In the genomic region with DNA sequence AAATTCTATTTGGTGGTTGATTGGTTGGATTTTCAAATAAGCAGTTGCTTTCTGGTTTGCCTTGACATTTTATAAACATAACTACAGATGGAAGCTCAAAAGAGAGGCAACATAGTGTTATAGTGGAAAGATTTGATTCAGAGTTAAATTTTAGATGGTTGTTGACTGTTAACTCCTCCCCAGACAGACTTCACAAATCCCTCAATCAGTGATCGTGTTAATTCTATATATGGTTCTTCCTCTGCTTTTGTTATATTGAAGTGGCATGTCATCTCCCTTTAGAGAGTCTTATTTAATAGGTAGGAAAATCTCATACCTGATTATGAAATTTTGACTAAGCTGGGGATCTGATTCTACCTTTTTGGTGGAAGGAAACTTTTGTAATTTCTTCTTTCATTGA, we compare ENCODE assay signal across 18 cellular contexts. TPM values are rescaled to one million over a fixed set of nuclear protein-coding genes. Genes with fewer than 3 reads are reported as not detected.
DNase-seq lines count a peak whose midpoint lies in the region; ATAC-seq and TF ChIP-seq lines count a peak whose summit lies in the region.
"Had no signal": no experiment of that assay in that cellular context is flagged by ENCODE, and none has a peak within 500 bp of the region (broad histone marks: within the 10 kb centered on the region; RNA-seq: fewer than 3 reads in every experiment).

No MANE protein-coding gene starts in this region.

- peaks cover 6 to 42% of the 10 kb centered on the region in 2 donors for H3K36me3 Mint-ChIP-seq in activated T-cell treated with anti-CD3 and anti-CD28 coated beads, Interleukin-2, amount 50 U/mL, for 72 hours (ENCODE audit: insufficient read depth in 2 of 2)
- peaks cover 44% of the 10 kb centered on the region for H3K36me3 Mint-ChIP-seq in activated T-cell treated with anti-CD3 and anti-CD28 coated beads, Interleukin-2, amount 50 U/mL, for 4 hours (ENCODE audit: insufficient read depth)
- H3K36me3 Mint-ChIP-seq in CD4-positive, alpha-beta T cell (ENCODE audit: low read depth) = peaks cover 80% of the 10 kb centered on the region
- H3K36me3 Mint-ChIP-seq in activated T-helper 2 cell treated with anti-CD3 and anti-CD28 coated beads, Interferon-gamma antibody, Interleukin-2, Interleukin-4, amounts not matched to agents 10 μg/mL and 5 μg/mL and 100 μg/mL, durations not matched to agents 14 hours and 24 hours and 36 hours (ENCODE audit: low read depth) = peaks cover 79% of the 10 kb centered on the region
- H3K36me3 Mint-ChIP-seq in mesothelial cell of epicardium = peaks cover 28% of the 10 kb centered on the region

- TF ChIP-seq POLR2A in erythroblast (IDR thresholded peaks at IDR 0.05; ENCODE audit: low read length) = no peak

- DNase-seq in activated T-cell treated with anti-CD3 and anti-CD28 coated beads, Interleukin-2, amount 50 U/mL, for 72 hours = no peak
- DNase-seq in activated T-cell treated with anti-CD3 and anti-CD28 coated beads, Interleukin-2, amount 50 U/mL, for 4 hours = no peak
- no peak for DNase-seq in CD4-positive, alpha-beta T cell
- DNase-seq in activated T-helper 2 cell treated with anti-CD3 and anti-CD28 coated beads, Interferon-gamma antibody, Interleukin-2, Interleukin-4, amounts not matched to agents 10 μg/mL and 5 μg/mL and 100 μg/mL, durations not matched to agents 14 hours and 24 hours and 36 hours (ENCODE audit: low spot score) = no peak
- DNase-seq in mesothelial cell of epicardium (ENCODE audit: low spot score in 2 of 2, unreplicated experiment in 2 of 2) = no peak
- DNase-seq in erythroblast (lab: John Stamatoyannopoulos, UW) = no peak
- no peak for DNase-seq in NCI-H2171 treated with DMSO at 0.1 percent for 48 hours (lab: John Stamatoyannopoulos, UW)
- no peak for DNase-seq in effector memory CD4-positive, alpha-beta T cell
- DNase-seq: COR-L47, DMS 273 treated with DMSO at 0.1 percent for 48 hours, H9, KBM-7, NCI-H1105, NCI-H1694, NCI-H2081 treated with DMSO at 0.1 percent for 48 hours had no signal

- H3K4me1 ChIP-seq in effector memory CD4-positive, alpha-beta T cell (ENCODE audit: control insufficient read depth, insufficient read depth, low read length, poor library complexity, severe bottlenecking) = no peaks in the 10 kb centered on the region

- H3K4me3 Mint-ChIP-seq in activated T-cell treated with anti-CD3 and anti-CD28 coated beads, Interleukin-2, amount 50 U/mL, for 72 hours = peak overlapping the region in 1 of 2 donors; percentile 29
- no peak overlapping the region for H3K4me3 Mint-ChIP-seq in activated T-cell treated with anti-CD3 and anti-CD28 coated beads, Interleukin-2, amount 50 U/mL, for 4 hours
- peak overlapping the region; percentile 6 for H3K4me3 Mint-ChIP-seq in CD4-positive, alpha-beta T cell
- H3K4me3 Mint-ChIP-seq in activated T-helper 2 cell treated with anti-CD3 and anti-CD28 coated beads, Interferon-gamma antibody, Interleukin-2, Interleukin-4, amounts not matched to agents 10 μg/mL and 5 μg/mL and 100 μg/mL, durations not matched to agents 14 hours and 24 hours and 36 hours (ENCODE audit: low read depth) = no peak overlapping the region
- no peak overlapping the region for H3K4me3 Mint-ChIP-seq in mesothelial cell of epicardium
- H3K4me3 Mint-ChIP-seq: H9 had no signal

- H3K27me3 ChIP-seq in CD4-positive, alpha-beta T cell (ENCODE audit: control insufficient read depth, insufficient read depth, low read length) = no peaks in the 10 kb centered on the region
- H3K27me3 ChIP-seq in effector memory CD4-positive, alpha-beta T cell (replicated peaks; ENCODE audit: control insufficient read depth, insufficient read depth, low read length, poor library complexity, severe bottlenecking) = no peaks in the 10 kb centered on the region

- no peak overlapping the region for H3K4me3 ChIP-seq in effector memory CD4-positive, alpha-beta T cell (ENCODE audit: insufficient read depth, low read depth, low read length, poor library complexity, severe bottlenecking)

- H3K27ac Mint-ChIP-seq in activated T-cell treated with anti-CD3 and anti-CD28 coated beads, Interleukin-2, amount 50 U/mL, for 72 hours = peak overlapping the region; percentile 63
- peak overlapping the region; percentile 87 for H3K27ac Mint-ChIP-seq in CD4-positive, alpha-beta T cell
- peak overlapping the region; percentile 54 for H3K27ac Mint-ChIP-seq in activated T-helper 2 cell treated with anti-CD3 and anti-CD28 coated beads, Interferon-gamma antibody, Interleukin-2, Interleukin-4, amounts not matched to agents 10 μg/mL and 5 μg/mL and 100 μg/mL, durations not matched to agents 14 hours and 24 hours and 36 hours
- peak overlapping the region; percentile 64 for H3K27ac Mint-ChIP-seq in mesothelial cell of epicardium
- H3K27ac Mint-ChIP-seq: H9 had no signal

- no peak for ATAC-seq in activated T-cell treated with anti-CD3 and anti-CD28 coated beads, Interleukin-2, amount 50 U/mL, for 72 hours (replicated peaks in 1 of 2)
- ATAC-seq in activated T-cell treated with anti-CD3 and anti-CD28 coated beads, Interleukin-2, amount 50 U/mL, for 4 hours = no peak
- peak; percentile 76 for ATAC-seq in CD4-positive, alpha-beta T cell (ENCODE audit: poor library complexity)
- ATAC-seq: HepG2, Panc1 had no signal

- H3K9me3 ChIP-seq in CD4-positive, alpha-beta T cell (ENCODE audit: control insufficient read depth, low read length) = no peaks in the 10 kb centered on the region
- H3K9me3 ChIP-seq in effector memory CD4-positive, alpha-beta T cell (ENCODE audit: control insufficient read depth, low read length) = no peaks in the 10 kb centered on the region

- H3K27ac ChIP-seq in CD4-positive, alpha-beta T cell (ENCODE audit: low read depth, low read length) = peak overlapping the region; percentile 43
- no peak overlapping the region for H3K27ac ChIP-seq in effector memory CD4-positive, alpha-beta T cell (ENCODE audit: insufficient read depth, low read length, poor library complexity, severe bottlenecking)

- H3K27me3 Mint-ChIP-seq in activated T-cell treated with anti-CD3 and anti-CD28 coated beads, Interleukin-2, amount 50 U/mL, for 72 hours (ENCODE audit: low read depth) = no peaks in the 10 kb centered on the region
- H3K27me3 Mint-ChIP-seq in activated T-cell treated with anti-CD3 and anti-CD28 coated beads, Interleukin-2, amount 50 U/mL, for 4 hours (ENCODE audit: low read depth) = no peaks in the 10 kb centered on the region
- H3K27me3 Mint-ChIP-seq in CD4-positive, alpha-beta T cell = no peaks in the 10 kb centered on the region
- no peaks in the 10 kb centered on the region for H3K27me3 Mint-ChIP-seq in activated T-helper 2 cell treated with anti-CD3 and anti-CD28 coated beads, Interferon-gamma antibody, Interleukin-2, Interleukin-4, amounts not matched to agents 10 μg/mL and 5 μg/mL and 100 μg/mL, durations not matched to agents 14 hours and 24 hours and 36 hours (ENCODE audit: low read depth)
- no peaks in the 10 kb centered on the region for H3K27me3 Mint-ChIP-seq in mesothelial cell of epicardium (ENCODE audit: low read depth)

- POLR2A ChIA-PET in CD4-positive, alpha-beta T cell (lab: Charles Lee) = interaction anchor here (1.2 to 2.3 kb wide), 2 partner anchors 19 to 25 kb away, joined by 3 to 6 read pairs; a partner anchor contains a TSS

- no peaks in the 10 kb centered on the region for H3K9me3 Mint-ChIP-seq in activated T-cell treated with anti-CD3 and anti-CD28 coated beads, Interleukin-2, amount 50 U/mL, for 72 hours
- no peaks in the 10 kb centered on the region for H3K9me3 Mint-ChIP-seq in activated T-cell treated with anti-CD3 and anti-CD28 coated beads, Interleukin-2, amount 50 U/mL, for 4 hours
- no peaks in the 10 kb centered on the region for H3K9me3 Mint-ChIP-seq in CD4-positive, alpha-beta T cell
- H3K9me3 Mint-ChIP-seq in activated T-helper 2 cell treated with anti-CD3 and anti-CD28 coated beads, Interferon-gamma antibody, Interleukin-2, Interleukin-4, amounts not matched to agents 10 μg/mL and 5 μg/mL and 100 μg/mL, durations not matched to agents 14 hours and 24 hours and 36 hours = no peaks in the 10 kb centered on the region
- no peaks in the 10 kb centered on the region for H3K9me3 Mint-ChIP-seq in mesothelial cell of epicardium
- H3K9me3 Mint-ChIP-seq: H9 had no signal

- H3K36me3 ChIP-seq in effector memory CD4-positive, alpha-beta T cell (ENCODE audit: control insufficient read depth, insufficient read depth, low read length) = peaks cover 40% of the 10 kb centered on the region

- TF ChIP-seq CTCF in CD4-positive, alpha-beta T cell (IDR thresholded peaks at IDR 0.05) = no peak
- no peak for TF ChIP-seq CTCF in mesothelial cell of epicardium (IDR thresholded peaks at IDR 0.05; ENCODE audit: unreplicated experiment)

- peaks cover 98% of the 10 kb centered on the region for H3K4me1 Mint-ChIP-seq in activated T-cell treated with anti-CD3 and anti-CD28 coated beads, Interleukin-2, amount 50 U/mL, for 72 hours (ENCODE audit: low read depth)
- H3K4me1 Mint-ChIP-seq in activated T-cell treated with anti-CD3 and anti-CD28 coated beads, Interleukin-2, amount 50 U/mL, for 4 hours (ENCODE audit: low read depth) = peaks cover 85% of the 10 kb centered on the region
- peaks cover 81% of the 10 kb centered on the region for H3K4me1 Mint-ChIP-seq in CD4-positive, alpha-beta T cell (ENCODE audit: low read depth)
- peaks cover 69% of the 10 kb centered on the region for H3K4me1 Mint-ChIP-seq in activated T-helper 2 cell treated with anti-CD3 and anti-CD28 coated beads, Interferon-gamma antibody, Interleukin-2, Interleukin-4, amounts not matched to agents 10 μg/mL and 5 μg/mL and 100 μg/mL, durations not matched to agents 14 hours and 24 hours and 36 hours (ENCODE audit: low read depth)
- H3K4me1 Mint-ChIP-seq in mesothelial cell of epicardium = no peaks in the 10 kb centered on the region
- H3K4me1 Mint-ChIP-seq: H9 had no signal

- intact Hi-C loops in CD4-positive, alpha-beta T cell (cut with DNase I, micrococcal nuclease) = no loop called here
- intact Hi-C loops in activated T-helper 2 cell treated with anti-CD3 and anti-CD28 coated beads, Interferon-gamma antibody, Interleukin-2, Interleukin-4, amounts not matched to agents 10 μg/mL and 5 μg/mL and 100 μg/mL, durations not matched to agents 14 hours and 24 hours and 36 hours (cut with micrococcal nuclease) = no loop called here

- CTCF ChIA-PET in CD4-positive, alpha-beta T cell (lab: Charles Lee) = no interaction called here

RNA-seq across cellular contexts. Expression of a gene that starts 19.5 kb away (rescaled TPM):
- total RNA-seq in activated T-cell treated with anti-CD3 and anti-CD28 coated beads, Interleukin-2, amount 50 U/mL, for 72 hours = 100 to 1,000 TPM; 110 to 119 TPM
- total RNA-seq in activated T-cell treated with anti-CD3 and anti-CD28 coated beads, Interleukin-2, amount 50 U/mL, for 4 hours = 10 to 100 TPM; 69.5 to 76.0 (median 74.2) TPM
- total RNA-seq in CD4-positive, alpha-beta T cell = 10 to 100 TPM; 30.5 to 32.0 TPM
- total RNA-seq in activated T-helper 2 cell treated with anti-CD3 and anti-CD28 coated beads, Interferon-gamma antibody, Interleukin-2, Interleukin-4, amounts not matched to agents 10 μg/mL and 5 μg/mL and 100 μg/mL, durations not matched to agents 14 hours and 24 hours and 36 hours = 86.8 and 90.9 TPM in 2 replicates
- total RNA-seq in mesothelial cell of epicardium = 66.0 to 69.5 TPM (median 66.8 TPM) in 3 replicates

RNA-seq across cellular contexts. Expression of a gene that starts 38.5 kb away (rescaled TPM):
- total RNA-seq in activated T-cell treated with anti-CD3 and anti-CD28 coated beads, Interleukin-2, amount 50 U/mL, for 72 hours = 10 to 100 TPM; 18.6 to 19.7 TPM
- total RNA-seq in activated T-cell treated with anti-CD3 and anti-CD28 coated beads, Interleukin-2, amount 50 U/mL, for 4 hours = 10 to 100 TPM; 30.8 to 34.0 (median 31.7) TPM
- total RNA-seq in CD4-positive, alpha-beta T cell = 10 to 100 TPM; 22.2 to 24.1 TPM
- 23.5 and 23.6 TPM in 2 replicates for total RNA-seq in activated T-helper 2 cell treated with anti-CD3 and anti-CD28 coated beads, Interferon-gamma antibody, Interleukin-2, Interleukin-4, amounts not matched to agents 10 μg/mL and 5 μg/mL and 100 μg/mL, durations not matched to agents 14 hours and 24 hours and 36 hours
- 39.6 to 42.6 TPM (median 41.2 TPM) in 3 replicates for total RNA-seq in mesothelial cell of epicardium

RNA-seq across cellular contexts. Expression of a gene that starts 53.4 kb away (rescaled TPM):
- total RNA-seq in activated T-cell treated with anti-CD3 and anti-CD28 coated beads, Interleukin-2, amount 50 U/mL, for 72 hours = under 1 TPM in 1 of 2 donors, not detected in 1; 0.22 TPM
- total RNA-seq in activated T-cell treated with anti-CD3 and anti-CD28 coated beads, Interleukin-2, amount 50 U/mL, for 4 hours = under 1 TPM; 0.52 to 0.89 (median 0.63) TPM
- total RNA-seq in CD4-positive, alpha-beta T cell = not detected
- total RNA-seq in activated T-helper 2 cell treated with anti-CD3 and anti-CD28 coated beads, Interferon-gamma antibody, Interleukin-2, Interleukin-4, amounts not matched to agents 10 μg/mL and 5 μg/mL and 100 μg/mL, durations not matched to agents 14 hours and 24 hours and 36 hours = 0.14 and 0.21 TPM in 2 replicates
- 9.3 to 10.0 TPM (median 9.4 TPM) in 3 replicates for total RNA-seq in mesothelial cell of epicardium
- total RNA-seq: NCI-H460 had no signal
